ENCODE assay signal across 37 cellular contexts in the genomic region with DNA sequence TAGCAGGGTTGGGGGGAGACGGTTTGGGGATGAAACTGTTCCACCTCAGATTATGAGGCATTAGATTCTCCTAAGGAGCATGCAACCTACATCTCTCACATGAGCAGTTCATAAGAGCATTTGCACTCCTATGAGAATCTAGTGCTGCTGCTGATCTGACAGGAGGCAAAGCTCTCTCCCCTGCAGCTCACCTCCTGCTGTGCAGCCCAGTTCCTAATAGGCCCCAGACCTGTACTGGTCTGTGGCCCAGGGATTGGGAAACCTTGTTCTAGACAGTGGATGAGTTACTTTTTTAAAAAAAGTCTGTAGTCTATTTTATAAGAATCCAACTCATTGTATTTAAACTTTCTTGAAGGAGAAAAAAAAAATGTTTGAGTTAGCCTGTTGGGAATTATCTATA.
"Had no signal": no experiment of that assay in that cellular context is flagged by ENCODE, and none has a peak within 500 bp of the region (broad histone marks: within the 10 kb centered on the region; RNA-seq: fewer than 3 reads in every experiment).

No MANE protein-coding gene starts in this region.

- ATAC-seq: activated CD4-positive, alpha-beta T cell treated with anti-CD3 and anti-CD28 coated beads for 36 hours; activated CD4-positive, CD25-positive, alpha-beta regulatory T cell treated with anti-CD3 and anti-CD28 coated beads, Interleukin-2, amount 50 U/mL, for 24 hours; activated CD8-positive, alpha-beta memory T cell treated with anti-CD3 and anti-CD28 coated beads, Interleukin-2, amount 10 ng/mL, durations not matched to agents 7 days and 5 days; activated CD8-positive, alpha-beta T cell treated with anti-CD3 and anti-CD28 coated beads, Interleukin-2, amount 10 ng/mL, durations not matched to agents 7 days and 5 days; activated naive CD8-positive, alpha-beta T cell treated with anti-CD3 and anti-CD28 coated beads, Interleukin-2, amount 50 U/mL, for 24 hours; body of pancreas; foreskin keratinocyte; gastrocnemius medialis; heart left ventricle had no signal

- H3K36me3 Mint-ChIP-seq: activated CD4-positive, alpha-beta memory T cell treated with anti-CD3 and anti-CD28 coated beads for 36 hours; activated naive CD4-positive, alpha-beta T cell treated with anti-CD3 and anti-CD28 coated beads, Interleukin-2, amount 50 U/mL, for 24 hours had no signal

- H3K27me3 Mint-ChIP-seq: activated B cell treated with CpG ODN at 0.5 μM for 24 hours; activated naive CD4-positive, alpha-beta T cell treated with anti-CD3 and anti-CD28 coated beads, Interleukin-2, amount 50 U/mL, for 24 hours had no signal

- H3K4me3 Mint-ChIP-seq: activated B cell treated with CpG ODN at 0.5 μM for 24 hours; activated CD4-positive, alpha-beta memory T cell treated with anti-CD3 and anti-CD28 coated beads for 36 hours; activated CD4-positive, alpha-beta T cell treated with anti-CD3 and anti-CD28 coated beads for 36 hours; activated CD4-positive, alpha-beta T cell treated with anti-CD3 and anti-CD28 coated beads, Interleukin-2, amount 10 ng/mL, durations not matched to agents 24 days and 14 days; activated CD8-positive, alpha-beta memory T cell treated with anti-CD3 and anti-CD28 coated beads, Interleukin-2, amount 10 ng/mL, durations not matched to agents 7 days and 5 days; activated CD8-positive, alpha-beta T cell treated with anti-CD3 and anti-CD28 coated beads, Interleukin-2, amount 10 ng/mL, durations not matched to agents 7 days and 5 days; activated naive CD4-positive, alpha-beta T cell treated with anti-CD3 and anti-CD28 coated beads for 36 hours; activated naive CD4-positive, alpha-beta T cell treated with anti-CD3 and anti-CD28 coated beads, Interleukin-2, amount 50 U/mL, for 24 hours; activated naive CD8-positive, alpha-beta T cell treated with anti-CD3 and anti-CD28 coated beads for 36 hours; activated naive CD8-positive, alpha-beta T cell treated with anti-CD3 and anti-CD28 coated beads, Interleukin-2, amount 50 U/mL, for 24 hours; activated T-helper 1 cell treated with anti-CD3 and anti-CD28 coated beads, Interleukin-12 subunit alpha, Interleukin-12 subunit beta, Interleukin-2, Interleukin-4 antibody, amounts not matched to agents 30 ng/mL and 10 ng/mL and 1 ng/mL, durations not matched to agents 14 hours and 24 hours and 36 hours; dendritic cell treated with granulocyte-macrophage colony-stimulating factor and Interleukin-4, amounts not matched to agents 40 ng/mL and 50 ng/mL, for 4 days had no signal

- H3K27ac Mint-ChIP-seq: activated B cell treated with CpG ODN at 0.5 μM for 24 hours; activated CD4-positive, alpha-beta memory T cell treated with anti-CD3 and anti-CD28 coated beads for 36 hours; activated CD4-positive, alpha-beta T cell treated with anti-CD3 and anti-CD28 coated beads for 36 hours; activated CD4-positive, alpha-beta T cell treated with anti-CD3 and anti-CD28 coated beads, Interleukin-2, amount 10 ng/mL, durations not matched to agents 24 days and 14 days; activated CD8-positive, alpha-beta memory T cell treated with anti-CD3 and anti-CD28 coated beads, Interleukin-2, amount 10 ng/mL, durations not matched to agents 7 days and 5 days; activated naive CD4-positive, alpha-beta T cell treated with anti-CD3 and anti-CD28 coated beads for 36 hours; activated naive CD4-positive, alpha-beta T cell treated with anti-CD3 and anti-CD28 coated beads, Interleukin-2, amount 50 U/mL, for 24 hours; activated naive CD8-positive, alpha-beta T cell treated with anti-CD3 and anti-CD28 coated beads for 36 hours; activated naive CD8-positive, alpha-beta T cell treated with anti-CD3 and anti-CD28 coated beads, Interleukin-2, amount 50 U/mL, for 24 hours; activated T-helper 1 cell treated with anti-CD3 and anti-CD28 coated beads, Interleukin-12 subunit alpha, Interleukin-12 subunit beta, Interleukin-2, Interleukin-4 antibody, amounts not matched to agents 30 ng/mL and 10 ng/mL and 1 ng/mL, durations not matched to agents 14 hours and 24 hours and 36 hours; activated T-helper 2 cell treated with anti-CD3 and anti-CD28 coated beads, Interferon-gamma antibody, Interleukin-2, Interleukin-4, amounts not matched to agents 10 μg/mL and 5 μg/mL and 100 μg/mL, durations not matched to agents 14 hours and 24 hours and 36 hours; dendritic cell treated with granulocyte-macrophage colony-stimulating factor and Interleukin-4, amounts not matched to agents 40 ng/mL and 50 ng/mL, for 4 days had no signal

- H3K4me3 ChIP-seq: adrenal gland, body of pancreas, cardiac muscle cell, coronary artery, dorsolateral prefrontal cortex, esophagus muscularis mucosa, gastrocnemius medialis, heart left ventricle had no signal

- H3K27me3 ChIP-seq: adrenal gland, body of pancreas, dorsolateral prefrontal cortex, esophagus muscularis mucosa, foreskin keratinocyte, gastrocnemius medialis, heart left ventricle had no signal

- H3K36me3 ChIP-seq: adrenal gland, cardiac muscle cell, esophagus muscularis mucosa, gastrocnemius medialis, heart left ventricle had no signal

- H3K9me3 ChIP-seq: adrenal gland, body of pancreas, esophagus muscularis mucosa, gastrocnemius medialis had no signal

- H3K27ac ChIP-seq: adrenal gland, body of pancreas, cardiac muscle cell, coronary artery, dorsolateral prefrontal cortex, esophagus muscularis mucosa, foreskin keratinocyte, gastrocnemius medialis, heart left ventricle, VCaP had no signal

- H3K4me1 ChIP-seq: adrenal gland, body of pancreas, foreskin keratinocyte, gastrocnemius medialis, heart left ventricle had no signal

- H3K4me1 Mint-ChIP-seq: activated B cell treated with CpG ODN at 0.5 μM for 24 hours; activated CD4-positive, alpha-beta T cell treated with anti-CD3 and anti-CD28 coated beads for 36 hours; activated naive CD4-positive, alpha-beta T cell treated with anti-CD3 and anti-CD28 coated beads, Interleukin-2, amount 50 U/mL, for 24 hours had no signal

- DNase-seq: activated B cell treated with CpG ODN at 0.5 μM for 24 hours; activated CD4-positive, alpha-beta memory T cell treated with anti-CD3 and anti-CD28 coated beads for 36 hours; activated CD4-positive, alpha-beta T cell treated with anti-CD3 and anti-CD28 coated beads for 36 hours; activated CD4-positive, alpha-beta T cell treated with anti-CD3 and anti-CD28 coated beads, Interleukin-2, amount 10 ng/mL, durations not matched to agents 24 days and 14 days; activated CD8-positive, alpha-beta memory T cell treated with anti-CD3 and anti-CD28 coated beads, Interleukin-2, amount 10 ng/mL, durations not matched to agents 7 days and 5 days; activated CD8-positive, alpha-beta memory T cell treated with anti-CD3 and anti-CD28 coated beads, Interleukin-2, amount 50 U/mL, for 4 hours; activated CD8-positive, alpha-beta T cell treated with anti-CD3 and anti-CD28 coated beads, Interleukin-2, amount 10 ng/mL, durations not matched to agents 7 days and 5 days; activated effector memory CD4-positive, alpha-beta T cell treated with anti-CD3 and anti-CD28 coated beads, Interleukin-2, amount 50 U/mL, for 16 hours; activated naive CD4-positive, alpha-beta T cell treated with anti-CD3 and anti-CD28 coated beads for 36 hours; activated naive CD8-positive, alpha-beta T cell treated with anti-CD3 and anti-CD28 coated beads for 36 hours; activated naive CD8-positive, alpha-beta T cell treated with anti-CD3 and anti-CD28 coated beads, Interleukin-2, amount 50 U/mL, for 24 hours; activated T-cell treated with anti-CD3 and anti-CD28 coated beads, Interleukin-2, amount 50 U/mL, for 1 hour; activated T-cell treated with anti-CD3 and anti-CD28 coated beads, Interleukin-2, amount 50 U/mL, for 48 hours; adrenal gland; amygdala; aorta; body of pancreas; central memory CD4-positive, alpha-beta T cell; cerebellar nuclear complex; dorsolateral prefrontal cortex; effector memory CD4-positive, alpha-beta T cell; erythroblast; foreskin keratinocyte; gastrocnemius medialis; glutamatergic neuron; heart left ventricle; T-helper 2 cell had no signal

- FAIRE-seq: TTC549 had no signal

- H3K9me3 Mint-ChIP-seq: activated CD4-positive, alpha-beta memory T cell treated with anti-CD3 and anti-CD28 coated beads for 36 hours; activated naive CD4-positive, alpha-beta T cell treated with anti-CD3 and anti-CD28 coated beads for 36 hours; activated naive CD8-positive, alpha-beta T cell treated with anti-CD3 and anti-CD28 coated beads, Interleukin-2, amount 50 U/mL, for 24 hours; dendritic cell treated with granulocyte-macrophage colony-stimulating factor and Interleukin-4, amounts not matched to agents 40 ng/mL and 50 ng/mL, for 4 days had no signal
